ENCODE assay signal across 10 cellular contexts in genomic region chrX:13131511-13132137, GRCh38.
DNase-seq lines count a peak whose midpoint lies in the region; ATAC-seq, FAIRE-seq and TF ChIP-seq lines count a peak whose summit lies in the region.
"Had no signal": no experiment of that assay in that cellular context is flagged by ENCODE, and none has a peak within 500 bp of the region (broad histone marks: within the 10 kb centered on the region; RNA-seq: fewer than 3 reads in every experiment).

No MANE protein-coding gene starts in this region.

- H3K27ac Mint-ChIP-seq in activated T-helper 2 cell treated with anti-CD3 and anti-CD28 coated beads, Interferon-gamma antibody, Interleukin-2, Interleukin-4, amounts not matched to agents 10 μg/mL and 5 μg/mL and 100 μg/mL, durations not matched to agents 14 hours and 24 hours and 36 hours: peak overlapping the region; percentile 42
- H3K27ac Mint-ChIP-seq in neural crest cell (ENCODE audit: unreplicated experiment): no peak overlapping the region

- H3K27ac ChIP-seq in KOPT-K1 (ENCODE audit: low read depth, low read length, poor library complexity, severe bottlenecking): peak overlapping the region; percentile 13

- H3K36me3 ChIP-seq in KOPT-K1 (ENCODE audit: insufficient read depth, low read length): no peaks in the 10 kb centered on the region

- peaks cover 29% of the 10 kb centered on the region for H3K4me1 Mint-ChIP-seq in activated T-helper 2 cell treated with anti-CD3 and anti-CD28 coated beads, Interferon-gamma antibody, Interleukin-2, Interleukin-4, amounts not matched to agents 10 μg/mL and 5 μg/mL and 100 μg/mL, durations not matched to agents 14 hours and 24 hours and 36 hours (ENCODE audit: low read depth)
- peaks cover 21% of the 10 kb centered on the region for H3K4me1 Mint-ChIP-seq in neural crest cell

- intact Hi-C loops in activated T-helper 2 cell treated with anti-CD3 and anti-CD28 coated beads, Interferon-gamma antibody, Interleukin-2, Interleukin-4, amounts not matched to agents 10 μg/mL and 5 μg/mL and 100 μg/mL, durations not matched to agents 14 hours and 24 hours and 36 hours (cut with micrococcal nuclease): loop anchor here (5.0 kb wide), 1 partner anchor 39 kb away; no protein-coding TSS in a partner anchor

- peaks cover 4% of the 10 kb centered on the region for H3K36me3 Mint-ChIP-seq in activated T-helper 2 cell treated with anti-CD3 and anti-CD28 coated beads, Interferon-gamma antibody, Interleukin-2, Interleukin-4, amounts not matched to agents 10 μg/mL and 5 μg/mL and 100 μg/mL, durations not matched to agents 14 hours and 24 hours and 36 hours (ENCODE audit: low read depth)
- peaks cover 3% of the 10 kb centered on the region for H3K36me3 Mint-ChIP-seq in neural crest cell (ENCODE audit: low read depth)

- ATAC-seq in GM21390 (IDR thresholded peaks at IDR 0.05; ENCODE audit: unreplicated experiment) (no peak), GM21825 (IDR thresholded peaks at IDR 0.05; ENCODE audit: unreplicated experiment) (no peak)

- no peaks in the 10 kb centered on the region for H3K27me3 Mint-ChIP-seq in activated T-helper 2 cell treated with anti-CD3 and anti-CD28 coated beads, Interferon-gamma antibody, Interleukin-2, Interleukin-4, amounts not matched to agents 10 μg/mL and 5 μg/mL and 100 μg/mL, durations not matched to agents 14 hours and 24 hours and 36 hours (ENCODE audit: low read depth)
- no peaks in the 10 kb centered on the region for H3K27me3 Mint-ChIP-seq in neural crest cell (ENCODE audit: low read depth)

- no peak for TF ChIP-seq CTCF in neural crest cell (conservative IDR thresholded peaks at IDR 0.05)

- no peaks in the 10 kb centered on the region for H3K9me3 ChIP-seq in KOPT-K1 (ENCODE audit: insufficient read depth, low read length, poor library complexity, severe bottlenecking)

- no peak overlapping the region for H3K4me3 Mint-ChIP-seq in activated T-helper 2 cell treated with anti-CD3 and anti-CD28 coated beads, Interferon-gamma antibody, Interleukin-2, Interleukin-4, amounts not matched to agents 10 μg/mL and 5 μg/mL and 100 μg/mL, durations not matched to agents 14 hours and 24 hours and 36 hours (ENCODE audit: low read depth)
- H3K4me3 Mint-ChIP-seq in neural crest cell: peak overlapping the region; percentile 37

- no peak for DNase-seq in GM12892 (ENCODE audit: insufficient read length)
- DNase-seq in activated T-helper 2 cell treated with anti-CD3 and anti-CD28 coated beads, Interferon-gamma antibody, Interleukin-2, Interleukin-4, amounts not matched to agents 10 μg/mL and 5 μg/mL and 100 μg/mL, durations not matched to agents 14 hours and 24 hours and 36 hours (ENCODE audit: low spot score): no peak
- DNase-seq in neural crest cell (ENCODE audit: low read depth, low spot score): peak; percentile 4
- no peak for DNase-seq in NCI-H748 (lab: John Stamatoyannopoulos, UW; ENCODE audit: unreplicated experiment)
- no peak for DNase-seq in HTR-8/SVneo (ENCODE audit: insufficient read length, low spot score)
- DNase-seq: activated naive CD4-positive, alpha-beta T cell treated with Interleukin-2 at 50 U/mL for 16 hours; SW 1271 had no signal

- H3K9me3 Mint-ChIP-seq in activated T-helper 2 cell treated with anti-CD3 and anti-CD28 coated beads, Interferon-gamma antibody, Interleukin-2, Interleukin-4, amounts not matched to agents 10 μg/mL and 5 μg/mL and 100 μg/mL, durations not matched to agents 14 hours and 24 hours and 36 hours: no peaks in the 10 kb centered on the region
- peaks cover 3% of the 10 kb centered on the region for H3K9me3 Mint-ChIP-seq in neural crest cell

- no peak for TF ChIP-seq POLR2A in GM12892 (IDR thresholded peaks at IDR 0.05; ENCODE audit: low read depth, low read length)

- FAIRE-seq in GM12892 (lab: Jason Lieb, UNC): peak; percentile 79
- FAIRE-seq in HTR-8/SVneo (lab: Jason Lieb, UNC): no peak
